ENCODE assay signal across 15 cellular contexts in genomic region chr5:76476639-76477038, GRCh38.
DNase-seq lines count a peak whose midpoint lies in the region; ATAC-seq and TF ChIP-seq lines count a peak whose summit lies in the region.
"Had no signal": no experiment of that assay in that cellular context is flagged by ENCODE, and none has a peak within 500 bp of the region (broad histone marks: within the 10 kb centered on the region; RNA-seq: fewer than 3 reads in every experiment).

No MANE protein-coding gene starts in this region.

- POLR2A ChIA-PET in naive thymus-derived CD8-positive, alpha-beta T cell (lab: Charles Lee): no interaction called here

- H3K27me3 ChIP-seq in colonic mucosa: no peaks in the 10 kb centered on the region
- H3K27me3 ChIP-seq: BLaER1 treated with 17β-estradiol and CSF1 and Interleukin-3, amounts not matched to agents 10 nM and 100 nM had no signal

- no peaks in the 10 kb centered on the region for H3K36me3 ChIP-seq in colonic mucosa

- TF ChIP-seq CTCF in colonic mucosa (IDR thresholded peaks at IDR 0.05): no peak

- intact Hi-C loops in activated naive CD4-positive, alpha-beta T cell treated with anti-CD3 and anti-CD28 coated beads for 36 hours (cut with micrococcal nuclease): loop anchor here (10.0 kb wide), 4 partner anchors 142 to 1422 kb away; partner anchors contain the start of genes F2R and GCNT4
- intact Hi-C loops in colonic mucosa (cut with DNase I): no loop called here

- H3K9me3 ChIP-seq in colonic mucosa: no peaks in the 10 kb centered on the region
- H3K9me3 ChIP-seq: A549 had no signal

- TF ChIP-seq POLR2A in erythroblast (IDR thresholded peaks at IDR 0.05; ENCODE audit: low read length): no peak

- H3K4me1 Mint-ChIP-seq in activated naive CD4-positive, alpha-beta T cell treated with anti-CD3 and anti-CD28 coated beads for 36 hours (ENCODE audit: low read depth): peaks cover 66% of the 10 kb centered on the region
- peaks cover 51 to 79% (median 73%) of the 10 kb centered on the region in 4 donors for H3K4me1 Mint-ChIP-seq in naive thymus-derived CD8-positive, alpha-beta T cell

- H3K36me3 Mint-ChIP-seq in activated naive CD4-positive, alpha-beta T cell treated with anti-CD3 and anti-CD28 coated beads for 36 hours (ENCODE audit: low read depth): no peaks in the 10 kb centered on the region
- peaks cover 0 to 6% (median 2%) of the 10 kb centered on the region in 3 donors for H3K36me3 Mint-ChIP-seq in naive thymus-derived CD8-positive, alpha-beta T cell

- peak overlapping the region; percentile 5 for H3K27ac Mint-ChIP-seq in activated naive CD4-positive, alpha-beta T cell treated with anti-CD3 and anti-CD28 coated beads for 36 hours
- peak overlapping the region in 6 of 10 donors; percentile 8 to 86 (median 51) for H3K27ac Mint-ChIP-seq in naive thymus-derived CD8-positive, alpha-beta T cell

- CTCF ChIA-PET in activated naive CD4-positive, alpha-beta T cell treated with anti-CD3 and anti-CD28 coated beads for 36 hours (lab: Charles Lee): no interaction called here

- peak overlapping the region; percentile 76 for H3K27ac ChIP-seq in colonic mucosa
- H3K27ac ChIP-seq: BLaER1 treated with 17β-estradiol and CSF1 and Interleukin-3, amounts not matched to agents 10 nM and 100 nM; PC-9 had no signal

- H3K4me3 Mint-ChIP-seq in activated naive CD4-positive, alpha-beta T cell treated with anti-CD3 and anti-CD28 coated beads for 36 hours: no peak overlapping the region
- no peak overlapping the region for H3K4me3 Mint-ChIP-seq in naive thymus-derived CD8-positive, alpha-beta T cell

- no peak overlapping the region for H3K4me3 ChIP-seq in colonic mucosa
- H3K4me3 ChIP-seq: A549; BLaER1 treated with 17β-estradiol and CSF1 and Interleukin-3, amounts not matched to agents 10 nM and 100 nM; PC-9 had no signal

- no peak for DNase-seq in activated naive CD4-positive, alpha-beta T cell treated with anti-CD3 and anti-CD28 coated beads for 36 hours
- DNase-seq in activated naive CD4-positive, alpha-beta T cell (lab: John Stamatoyannopoulos, UW): no peak
- DNase-seq in colonic mucosa (no peak), NCI-H2227 (lab: John Stamatoyannopoulos, UW; ENCODE audit: unreplicated experiment) (no peak), erythroblast (lab: John Stamatoyannopoulos, UW) (no peak)
- no peak for DNase-seq in naive thymus-derived CD8-positive, alpha-beta T cell
- DNase-seq: NCI-H1048, NCI-H1436 treated with DMSO at 0.1 percent for 48 hours, NCI-H2029 treated with DMSO at 0.1 percent for 48 hours, NCI-H510A, PC-9 had no signal

- H3K9me3 Mint-ChIP-seq in activated naive CD4-positive, alpha-beta T cell treated with anti-CD3 and anti-CD28 coated beads for 36 hours: no peaks in the 10 kb centered on the region
- H3K9me3 Mint-ChIP-seq in naive thymus-derived CD8-positive, alpha-beta T cell: peaks cover 0 to 4% (median 0%) of the 10 kb centered on the region in 9 donors

- no peak for ATAC-seq in naive thymus-derived CD8-positive, alpha-beta T cell
- ATAC-seq in HG03045 (IDR thresholded peaks at IDR 0.05; ENCODE audit: unreplicated experiment) (no peak), HG03159 (IDR thresholded peaks at IDR 0.05; ENCODE audit: unreplicated experiment) (no peak)
- ATAC-seq: A549 had no signal

- H3K9ac ChIP-seq in colonic mucosa (ENCODE audit: low read depth in 2 of 2, low read length in 2 of 2): peak overlapping the region in 1 of 2 donors; percentile 64
- H3K9ac ChIP-seq: BLaER1 treated with 17β-estradiol and CSF1 and Interleukin-3, amounts not matched to agents 10 nM and 100 nM had no signal

- no peaks in the 10 kb centered on the region for H3K27me3 Mint-ChIP-seq in activated naive CD4-positive, alpha-beta T cell treated with anti-CD3 and anti-CD28 coated beads for 36 hours (ENCODE audit: low read depth)
- no peaks in the 10 kb centered on the region for H3K27me3 Mint-ChIP-seq in naive thymus-derived CD8-positive, alpha-beta T cell

- H3K4me1 ChIP-seq in colonic mucosa: peaks cover 19% of the 10 kb centered on the region
